ENCODE assay signal across 28 cellular contexts in genomic region chr17:72659811-72660210, GRCh38.
"Had no signal": no experiment of that assay in that cellular context is flagged by ENCODE, and none has a peak within 500 bp of the region (broad histone marks: within the 10 kb centered on the region; RNA-seq: fewer than 3 reads in every experiment).

No MANE protein-coding gene starts in this region.

- H3K27me3 Mint-ChIP-seq: activated CD4-positive, alpha-beta memory T cell treated with anti-CD3 and anti-CD28 coated beads for 36 hours; activated CD4-positive, alpha-beta T cell treated with anti-CD3 and anti-CD28 coated beads for 36 hours; activated CD4-positive, alpha-beta T cell treated with anti-CD3 and anti-CD28 coated beads, Interleukin-2, amount 10 ng/mL, durations not matched to agents 24 days and 14 days; activated CD8-positive, alpha-beta memory T cell treated with anti-CD3 and anti-CD28 coated beads, Interleukin-2, amount 10 ng/mL, durations not matched to agents 7 days and 5 days; activated naive CD4-positive, alpha-beta T cell treated with anti-CD3 and anti-CD28 coated beads, Interleukin-2, amount 50 U/mL, for 24 hours; activated naive CD8-positive, alpha-beta T cell treated with anti-CD3 and anti-CD28 coated beads for 36 hours; activated naive CD8-positive, alpha-beta T cell treated with anti-CD3 and anti-CD28 coated beads, Interleukin-2, amount 50 U/mL, for 24 hours; activated T-cell treated with anti-CD3 and anti-CD28 coated beads, Interleukin-2, amount 50 U/mL, for 24 hours; effector memory CD8-positive, alpha-beta T cell had no signal

- H3K4me3 ChIP-seq: adrenal gland, body of pancreas, esophagus squamous epithelium had no signal

- H3K4me1 Mint-ChIP-seq: activated CD4-positive, alpha-beta T cell treated with anti-CD3 and anti-CD28 coated beads for 36 hours; activated CD8-positive, alpha-beta memory T cell treated with anti-CD3 and anti-CD28 coated beads, Interleukin-2, amount 10 ng/mL, durations not matched to agents 7 days and 5 days; activated naive CD4-positive, alpha-beta T cell treated with anti-CD3 and anti-CD28 coated beads, Interleukin-2, amount 50 U/mL, for 24 hours; activated naive CD8-positive, alpha-beta T cell treated with anti-CD3 and anti-CD28 coated beads for 36 hours; activated naive CD8-positive, alpha-beta T cell treated with anti-CD3 and anti-CD28 coated beads, Interleukin-2, amount 50 U/mL, for 24 hours had no signal

- H3K4me3 Mint-ChIP-seq: activated CD4-positive, alpha-beta memory T cell treated with anti-CD3 and anti-CD28 coated beads for 36 hours; activated CD4-positive, alpha-beta T cell treated with anti-CD3 and anti-CD28 coated beads for 36 hours; activated CD4-positive, alpha-beta T cell treated with anti-CD3 and anti-CD28 coated beads, Interleukin-2, amount 10 ng/mL, durations not matched to agents 24 days and 14 days; activated CD8-positive, alpha-beta memory T cell treated with anti-CD3 and anti-CD28 coated beads, Interleukin-2, amount 10 ng/mL, durations not matched to agents 7 days and 5 days; activated CD8-positive, alpha-beta T cell treated with anti-CD3 and anti-CD28 coated beads, Interleukin-2, amount 10 ng/mL, durations not matched to agents 7 days and 5 days; activated naive CD4-positive, alpha-beta T cell treated with anti-CD3 and anti-CD28 coated beads, Interleukin-2, amount 50 U/mL, for 24 hours; activated naive CD8-positive, alpha-beta T cell treated with anti-CD3 and anti-CD28 coated beads for 36 hours; activated naive CD8-positive, alpha-beta T cell treated with anti-CD3 and anti-CD28 coated beads, Interleukin-2, amount 50 U/mL, for 24 hours; activated T-cell treated with anti-CD3 and anti-CD28 coated beads, Interleukin-2, amount 50 U/mL, for 24 hours; activated T-cell treated with anti-CD3 and anti-CD28 coated beads, Interleukin-2, amount 50 U/mL, for 72 hours; effector memory CD8-positive, alpha-beta T cell had no signal

- ATAC-seq: activated CD4-positive, alpha-beta T cell treated with anti-CD3 and anti-CD28 coated beads for 36 hours; activated CD8-positive, alpha-beta memory T cell treated with anti-CD3 and anti-CD28 coated beads, Interleukin-2, amount 10 ng/mL, durations not matched to agents 7 days and 5 days; activated CD8-positive, alpha-beta T cell treated with anti-CD3 and anti-CD28 coated beads, Interleukin-2, amount 10 ng/mL, durations not matched to agents 7 days and 5 days; activated naive CD8-positive, alpha-beta T cell treated with anti-CD3 and anti-CD28 coated beads, Interleukin-2, amount 50 U/mL, for 24 hours; activated T-cell treated with anti-CD3 and anti-CD28 coated beads, Interleukin-2, amount 50 U/mL, for 72 hours; body of pancreas; effector memory CD8-positive, alpha-beta T cell had no signal

- H3K9me3 Mint-ChIP-seq: activated CD4-positive, alpha-beta memory T cell treated with anti-CD3 and anti-CD28 coated beads for 36 hours; activated naive CD4-positive, alpha-beta T cell treated with anti-CD3 and anti-CD28 coated beads, Interleukin-2, amount 50 U/mL, for 24 hours; activated naive CD8-positive, alpha-beta T cell treated with anti-CD3 and anti-CD28 coated beads for 36 hours; activated naive CD8-positive, alpha-beta T cell treated with anti-CD3 and anti-CD28 coated beads, Interleukin-2, amount 50 U/mL, for 24 hours; activated T-cell treated with anti-CD3 and anti-CD28 coated beads, Interleukin-2, amount 50 U/mL, for 24 hours; activated T-cell treated with anti-CD3 and anti-CD28 coated beads, Interleukin-2, amount 50 U/mL, for 72 hours; effector memory CD8-positive, alpha-beta T cell had no signal

- H3K27ac ChIP-seq: adrenal gland, body of pancreas, esophagus squamous epithelium had no signal

- H3K36me3 Mint-ChIP-seq: activated CD4-positive, alpha-beta memory T cell treated with anti-CD3 and anti-CD28 coated beads for 36 hours; activated CD8-positive, alpha-beta memory T cell treated with anti-CD3 and anti-CD28 coated beads, Interleukin-2, amount 10 ng/mL, durations not matched to agents 7 days and 5 days had no signal

- H3K9me3 ChIP-seq: adrenal gland, body of pancreas, esophagus squamous epithelium had no signal

- H3K27ac Mint-ChIP-seq: activated CD4-positive, alpha-beta memory T cell treated with anti-CD3 and anti-CD28 coated beads for 36 hours; activated CD4-positive, alpha-beta T cell treated with anti-CD3 and anti-CD28 coated beads for 36 hours; activated CD4-positive, alpha-beta T cell treated with anti-CD3 and anti-CD28 coated beads, Interleukin-2, amount 10 ng/mL, durations not matched to agents 24 days and 14 days; activated CD8-positive, alpha-beta memory T cell treated with anti-CD3 and anti-CD28 coated beads, Interleukin-2, amount 10 ng/mL, durations not matched to agents 7 days and 5 days; activated CD8-positive, alpha-beta T cell treated with anti-CD3 and anti-CD28 coated beads, Interleukin-2, amount 10 ng/mL, durations not matched to agents 7 days and 5 days; activated naive CD4-positive, alpha-beta T cell treated with anti-CD3 and anti-CD28 coated beads, Interleukin-2, amount 50 U/mL, for 24 hours; activated naive CD8-positive, alpha-beta T cell treated with anti-CD3 and anti-CD28 coated beads for 36 hours; activated naive CD8-positive, alpha-beta T cell treated with anti-CD3 and anti-CD28 coated beads, Interleukin-2, amount 50 U/mL, for 24 hours; activated T-cell treated with anti-CD3 and anti-CD28 coated beads, Interleukin-2, amount 50 U/mL, for 24 hours; activated T-cell treated with anti-CD3 and anti-CD28 coated beads, Interleukin-2, amount 50 U/mL, for 72 hours; effector memory CD8-positive, alpha-beta T cell had no signal

- DNase-seq: activated CD4-positive, alpha-beta memory T cell treated with anti-CD3 and anti-CD28 coated beads for 36 hours; activated CD4-positive, alpha-beta T cell treated with anti-CD3 and anti-CD28 coated beads for 36 hours; activated CD4-positive, alpha-beta T cell treated with anti-CD3 and anti-CD28 coated beads, Interleukin-2, amount 10 ng/mL, durations not matched to agents 24 days and 14 days; activated CD4-positive, CD25-positive, alpha-beta regulatory T cell; activated CD4-positive, CD25-positive, alpha-beta regulatory T cell treated with anti-CD3 and anti-CD28 coated beads, Interleukin-2, amount 50 U/mL, for 72 hours; activated CD8-positive, alpha-beta memory T cell treated with anti-CD3 and anti-CD28 coated beads, Interleukin-2, amount 10 ng/mL, durations not matched to agents 7 days and 5 days; activated CD8-positive, alpha-beta memory T cell treated with anti-CD3 and anti-CD28 coated beads, Interleukin-2, amount 50 U/mL, for 48 hours; activated CD8-positive, alpha-beta T cell treated with anti-CD3 and anti-CD28 coated beads, Interleukin-2, amount 10 ng/mL, durations not matched to agents 7 days and 5 days; activated gamma-delta T cell; activated naive CD4-positive, alpha-beta T cell; activated naive CD8-positive, alpha-beta T cell treated with anti-CD3 and anti-CD28 coated beads for 36 hours; activated naive CD8-positive, alpha-beta T cell treated with anti-CD3 and anti-CD28 coated beads, Interleukin-2, amount 50 U/mL, for 24 hours; activated T-cell treated with anti-CD3 and anti-CD28 coated beads for 4 hours; activated T-cell treated with anti-CD3 and anti-CD28 coated beads, Interleukin-2, amount 50 U/mL, for 24 hours; activated T-cell treated with anti-CD3 and anti-CD28 coated beads, Interleukin-2, amount 50 U/mL, for 72 hours; adrenal gland; amygdala; aorta; body of pancreas; caudate nucleus; cortex of kidney; dermis blood vessel endothelial cell; effector CD4-positive, alpha-beta T cell; effector memory CD8-positive, alpha-beta T cell; esophagus squamous epithelium; head of caudate nucleus; T-helper 2 cell had no signal

- H3K36me3 ChIP-seq: adrenal gland, esophagus squamous epithelium had no signal

- H3K4me1 ChIP-seq: adrenal gland had no signal

- H3K27me3 ChIP-seq: adrenal gland, body of pancreas, esophagus squamous epithelium had no signal
